ENCODE assay signal across 12 cellular contexts in genomic region chr7:141752634-141753033, GRCh38. TPM values are rescaled to one million over a fixed set of nuclear protein-coding genes. Genes with fewer than 3 reads are reported as not detected.
DNase-seq lines count a peak whose midpoint lies in the region; ATAC-seq and TF ChIP-seq lines count a peak whose summit lies in the region.
"Had no signal": no experiment of that assay in that cellular context is flagged by ENCODE, and none has a peak within 500 bp of the region (broad histone marks: within the 10 kb centered on the region; RNA-seq: fewer than 3 reads in every experiment).

No MANE protein-coding gene starts in this region.

- H3K4me3 ChIP-seq in dorsolateral prefrontal cortex: no peak overlapping the region
- H3K4me3 ChIP-seq: pancreas, SK-N-MC, thoracic aorta had no signal

- no peak for ATAC-seq in left colon
- ATAC-seq in GM18909 (IDR thresholded peaks at IDR 0.05; ENCODE audit: poor library complexity, unreplicated experiment): no peak
- ATAC-seq: pancreas had no signal

- no peaks in the 10 kb centered on the region for H3K4me1 Mint-ChIP-seq in osteocyte (ENCODE audit: unreplicated experiment)

- no peaks in the 10 kb centered on the region for H3K27me3 ChIP-seq in dorsolateral prefrontal cortex
- H3K27me3 ChIP-seq: pancreas had no signal

- H3K27ac ChIP-seq in dorsolateral prefrontal cortex: no peak overlapping the region
- H3K27ac ChIP-seq: pancreas, SK-N-MC, thoracic aorta had no signal

- intact Hi-C loops in dorsolateral prefrontal cortex (cut with DNase I) (no loop called here), left colon (cut with DNase I, micrococcal nuclease) (no loop called here)

- no peaks in the 10 kb centered on the region for H3K27me3 Mint-ChIP-seq in osteocyte (ENCODE audit: unreplicated experiment)

- no peak overlapping the region for H3K27ac Mint-ChIP-seq in osteocyte (ENCODE audit: unreplicated experiment)

- DNase-seq in NCI-H2227 (lab: John Stamatoyannopoulos, UW; ENCODE audit: unreplicated experiment): peak; percentile 4
- DNase-seq in NCI-H2227 treated with DMSO at 0.1 percent for 48 hours (lab: John Stamatoyannopoulos, UW): no peak
- DNase-seq in NCI-H69 (lab: John Stamatoyannopoulos, UW): peak; percentile 14
- DNase-seq in dorsolateral prefrontal cortex: no peak
- no peak for DNase-seq in osteocyte (ENCODE audit: extremely low spot score, unreplicated experiment)
- DNase-seq in activated CD8-positive, alpha-beta memory T cell treated with anti-CD3 and anti-CD28 coated beads, Interleukin-2, amount 50 U/mL, for 48 hours: no peak
- no peak for DNase-seq in left colon
- DNase-seq: NCI-H2081, pancreas had no signal

- no peak overlapping the region for H3K4me3 Mint-ChIP-seq in osteocyte (ENCODE audit: unreplicated experiment)

- TF ChIP-seq CTCF in dorsolateral prefrontal cortex (IDR thresholded peaks at IDR 0.05 in 54 of 56, conservative IDR thresholded peaks at IDR 0.05 in 2 of 56; ENCODE audit: low read depth in 1 of 56, partially characterized antibody in 56 of 56) (peak in 29 of 56 donors; percentile 8 to 43 (median 25)), osteocyte (IDR thresholded peaks at IDR 0.05) (peak; percentile 39)

- H3K36me3 Mint-ChIP-seq in osteocyte (ENCODE audit: unreplicated experiment): peaks cover 78% of the 10 kb centered on the region

- H3K9me3 Mint-ChIP-seq in osteocyte (ENCODE audit: unreplicated experiment): peaks cover 18% of the 10 kb centered on the region

RNA-seq across cellular contexts. Expression of gene TAS2R3, which starts 11.3 kb away (rescaled TPM):
- total RNA-seq in dorsolateral prefrontal cortex (10 to 100 TPM in 54 of 120 experiments, 1 to 10 TPM in 66; 4.1 to 20.0 (median 9.7) TPM), osteocyte (1.6 and 2.6 TPM in 2 replicates), left colon (1 to 10 TPM; 1.8 to 2.1 TPM)

RNA-seq across cellular contexts. Expression of gene SSBP1, which starts 14.5 kb away (rescaled TPM):
- total RNA-seq in dorsolateral prefrontal cortex (10 to 100 TPM; 49.9 to 96.9 (median 80.2) TPM), osteocyte (96.4 and 112 TPM in 2 replicates), left colon (10 to 100 TPM; 65.4 to 79.5 TPM)

RNA-seq across cellular contexts. Expression of gene TAS2R4, which starts 23.8 kb away (rescaled TPM):
- total RNA-seq in dorsolateral prefrontal cortex (10 to 100 TPM in 6 of 120 experiments, 1 to 10 TPM in 114; 3.4 to 15.8 (median 7.6) TPM), osteocyte (1.7 and 2.2 TPM in 2 replicates), left colon (1 to 10 TPM; 1.1 to 1.2 TPM)

RNA-seq across cellular contexts. Expression of gene TAS2R5, which starts 37.4 kb away (rescaled TPM):
- total RNA-seq in dorsolateral prefrontal cortex (10 to 100 TPM in 10 of 120 experiments, 1 to 10 TPM in 110; 2.9 to 13.6 (median 6.1) TPM), osteocyte (3.1 and 3.2 TPM in 2 replicates), left colon (1 to 10 TPM; 1.0 to 1.8 TPM)

RNA-seq across cellular contexts. Expression of gene WEE2, which starts 44.5 kb away (rescaled TPM):
- 1 to 10 TPM in 2 of 120 experiments, under 1 TPM in 56, not detected in 62; 0.11 to 1.2 (median 0.28) TPM for total RNA-seq in dorsolateral prefrontal cortex
- not detected in 2 replicates for total RNA-seq in osteocyte
- not detected for total RNA-seq in left colon
- total RNA-seq: thoracic aorta had no signal

Comparison
In these comparisons a context has a peak if more than half of its experiments do, and no peak if none do; other contexts are left out.
1. DNase-seq: peak in NCI-H2227 (single experiment) and NCI-H69 (single experiment); none in NCI-H2227 treated with DMSO at 0.1 percent for 48 hours (single experiment), dorsolateral prefrontal cortex (0 of 10), osteocyte (single experiment), activated CD8-positive, alpha-beta memory T cell treated with anti-CD3 and anti-CD28 coated beads, Interleukin-2, amount 50 U/mL, for 48 hours (single experiment) and left colon (0 of 2).